10 cellular contexts compared by ENCODE assay signal in genomic region chrX:139844163-139844562, GRCh38.
DNase-seq lines count a peak whose midpoint lies in the region; ATAC-seq and TF ChIP-seq lines count a peak whose summit lies in the region.
"Had no signal": no experiment of that assay in that cellular context is flagged by ENCODE, and none has a peak within 500 bp of the region (broad histone marks: within the 10 kb centered on the region; RNA-seq: fewer than 3 reads in every experiment).

No MANE protein-coding gene starts in this region.

- no peak for TF ChIP-seq CTCF in SU-DHL-6 (IDR thresholded peaks at IDR 0.05; ENCODE audit: insufficient read depth, low read length, poor library complexity, severe bottlenecking)

- no peaks in the 10 kb centered on the region for H3K36me3 ChIP-seq in SU-DHL-6 (ENCODE audit: low read length)

- H3F3A ChIP-seq in SU-DHL-6 (ENCODE audit: insufficient read depth): no peaks in the 10 kb centered on the region

- H2AFZ ChIP-seq in SU-DHL-6 (ENCODE audit: low read depth, low read length, severe bottlenecking): no peak overlapping the region

- no peak overlapping the region for H3K9ac ChIP-seq in SU-DHL-6 (ENCODE audit: low read length)

- no peaks in the 10 kb centered on the region for H3K9me3 ChIP-seq in SU-DHL-6 (ENCODE audit: insufficient read depth, low read length)

- no peak overlapping the region for H3K4me3 ChIP-seq in SU-DHL-6 (ENCODE audit: insufficient read depth, low read length, poor library complexity, severe bottlenecking)
- H3K4me3 ChIP-seq: K562 had no signal

- peak; percentile 64 for ATAC-seq in GM18861 (IDR thresholded peaks at IDR 0.05; ENCODE audit: unreplicated experiment)
- ATAC-seq in HG02981 (IDR thresholded peaks at IDR 0.05; ENCODE audit: unreplicated experiment): peak; percentile 68
- ATAC-seq: K562 had no signal

- no peak overlapping the region for H3K27ac ChIP-seq in SU-DHL-6 (ENCODE audit: low read depth, low read length)

- no peaks in the 10 kb centered on the region for H4K20me1 ChIP-seq in SU-DHL-6 (ENCODE audit: low read depth, low read length)

- H3K27me3 ChIP-seq in SU-DHL-6 (ENCODE audit: low read length): no peaks in the 10 kb centered on the region

- H3K4me2 ChIP-seq in SU-DHL-6 (ENCODE audit: low read depth, low read length, poor library complexity, severe bottlenecking): peak overlapping the region; percentile 17

- H3K9me2 ChIP-seq in SU-DHL-6 (replicated peaks; ENCODE audit: insufficient read depth, low read length): no peaks in the 10 kb centered on the region

- DNase-seq in COLO668 (lab: John Stamatoyannopoulos, UW; ENCODE audit: unreplicated experiment): peak; percentile 16
- no peak for DNase-seq in UCSD-AML1 (lab: John Stamatoyannopoulos, UW; ENCODE audit: unreplicated experiment)
- DNase-seq in NCI-H2196 (lab: John Stamatoyannopoulos, UW; ENCODE audit: unreplicated experiment): no peak
- DNase-seq in HPDE6-E6E7 (ENCODE audit: extremely low spot score): no peak
- no peak for DNase-seq in MV-4-11 (lab: John Stamatoyannopoulos, UW)
- DNase-seq: CD8-positive, alpha-beta memory T cell had no signal

- no peaks in the 10 kb centered on the region for H3K79me2 ChIP-seq in SU-DHL-6 (ENCODE audit: insufficient read depth, low read length)
